24 cellular contexts compared by ENCODE assay signal in the genomic region with DNA sequence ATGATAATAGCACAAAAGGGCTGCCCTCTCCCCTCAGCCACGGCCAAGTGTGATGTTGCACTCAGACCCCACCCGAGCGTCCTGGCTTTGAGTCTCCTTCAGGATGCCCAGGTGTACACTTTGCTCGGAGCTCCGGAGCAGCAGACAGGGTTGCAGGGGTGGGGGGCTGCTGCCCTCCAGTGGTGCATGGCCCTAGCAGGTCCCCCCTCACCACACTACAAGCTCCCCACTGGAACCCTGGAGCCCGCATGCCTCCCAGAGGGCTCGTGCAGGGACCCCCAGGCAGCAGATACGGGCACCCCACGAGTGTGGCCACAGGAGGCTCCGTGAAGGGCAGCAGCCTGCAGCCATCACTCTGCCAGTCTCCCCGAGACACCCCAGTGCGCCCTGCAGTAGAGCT.
DNase-seq lines count a peak whose midpoint lies in the region; ATAC-seq, FAIRE-seq and TF ChIP-seq lines count a peak whose summit lies in the region.
"Had no signal": no experiment of that assay in that cellular context is flagged by ENCODE, and none has a peak within 500 bp of the region (broad histone marks: within the 10 kb centered on the region; RNA-seq: fewer than 3 reads in every experiment).

No MANE protein-coding gene starts in this region.

- no peak overlapping the region for H4K8ac ChIP-seq in H9 (replicated peaks; ENCODE audit: insufficient read length, low read depth, low read length)
- no peak overlapping the region for H4K8ac ChIP-seq in H1 (ENCODE audit: extremely low read depth, insufficient read depth, low read length)

- no peak overlapping the region for H3K4me3 Mint-ChIP-seq in H9
- H3K4me3 Mint-ChIP-seq: activated naive CD8-positive, alpha-beta T cell treated with anti-CD3 and anti-CD28 coated beads, Interleukin-2, amount 10 ng/mL, durations not matched to agents 7 days and 5 days; CD4-positive, alpha-beta T cell; stimulated activated naive CD8-positive, alpha-beta T cell treated with anti-CD3 and anti-CD28 coated beads, Interleukin-15, Interleukin-2, amounts not matched to agents 100 ng/mL and 50 ng/mL, for 24 hours had no signal

- WGBS in heart left ventricle, 4 donors, result 62 to 74% (median 66%) methylated on average over 6 to 12 of the region's 12 CpGs
- WGBS in H9 (ENCODE audit: extremely low coverage, insufficient read length, low lambda C conversion rate), result no CpG with 5 or more reads among the region's 12 CpGs
- 83% methylated on average over 12 of the region's 12 CpGs; no CpG with 5 or more reads in 1 of the 2 experiments for WGBS in H1 (ENCODE audit: extremely low coverage in 1 of 2, insufficient coverage in 1 of 2, insufficient read length in 1 of 2, insufficient replicate concordance in 2 of 2, low coverage in 1 of 2, low lambda C conversion rate in 2 of 2, missing lambda C conversion rate in 1 of 2), 2 experiments

- POLR2A ChIA-PET in H1 (lab: Charles Lee; ENCODE audit: partially characterized antibody), result no interaction called here

- peaks cover 6 to 8% of the 10 kb centered on the region in 2 experiments; a peak in 4 of 5 replicates for H3K9me3 Mint-ChIP-seq in H9
- H3K9me3 Mint-ChIP-seq: activated naive CD8-positive, alpha-beta T cell treated with anti-CD3 and anti-CD28 coated beads, Interleukin-2, amount 10 ng/mL, durations not matched to agents 7 days and 5 days; CD4-positive, alpha-beta T cell; stimulated activated naive CD8-positive, alpha-beta T cell treated with anti-CD3 and anti-CD28 coated beads, Interleukin-15, Interleukin-2, amounts not matched to agents 100 ng/mL and 50 ng/mL, for 24 hours had no signal

- CTCF ChIA-PET in H1 (lab: Charles Lee; ENCODE audit: partially characterized antibody), result interaction anchor here (0.7 to 1.8 kb wide), 13 partner anchors 10 to 372 kb away, joined by 3 to 6 read pairs (median 4); no protein-coding TSS in a partner anchor

- DNase-seq in left ventricle myocardium inferior (no peak), heart left ventricle (no peak), H9 (peak; percentile 39), H1 (ENCODE audit: low read depth in 1 of 2, low spot score in 2 of 2) (peak in 1 of 2 experiments; percentile 49), tibial artery (no peak), SHP77 (lab: John Stamatoyannopoulos, UW) (no peak), vagina (ENCODE audit: extremely low spot score in 2 of 2) (no peak)
- DNase-seq in stimulated activated CD8-positive, alpha-beta memory T cell treated with anti-CD3 and anti-CD28 coated beads, Interleukin-4, amount 100 ng/mL, for 48 hours, result peak; percentile 23
- DNase-seq: activated CD4-positive, alpha-beta T cell treated with anti-CD3 and anti-CD28 coated beads, Interleukin-2, amount 50 U/mL, for 1 hour; activated effector memory CD4-positive, alpha-beta T cell treated with Interleukin-2 at 50 U/mL for 16 hours; activated naive CD8-positive, alpha-beta T cell treated with anti-CD3 and anti-CD28 coated beads, Interleukin-2, amount 10 ng/mL, durations not matched to agents 7 days and 5 days; CD4-positive, alpha-beta T cell; DMS53; GOT3; hypothalamus; IMR-90; NCI-H187; NCI-H226; occipital lobe; retina; spleen; stimulated activated CD4-positive, alpha-beta T cell treated with anti-CD3 and anti-CD28 coated beads, Interleukin-4, amount 100 ng/mL, for 24 hours; thyroid gland had no signal

- no peak overlapping the region for H3K4me2 ChIP-seq in H9 (ENCODE audit: insufficient read depth, insufficient read length, low read length)
- no peak overlapping the region for H3K4me2 ChIP-seq in H1 (ENCODE audit: insufficient read depth in 1 of 2, low read depth in 2 of 2, low read length in 2 of 2)

- H3K14ac ChIP-seq in H9 (ENCODE audit: insufficient read depth, low read length), result no peak overlapping the region
- no peak overlapping the region for H3K14ac ChIP-seq in H1 (ENCODE audit: insufficient read length)

- no peak for TF ChIP-seq EP300 in H1 (IDR thresholded peaks at IDR 0.05; ENCODE audit: borderline replicate concordance in 1 of 2, low read depth in 2 of 2, low read length in 2 of 2)

- no peak overlapping the region for H2AFZ ChIP-seq in H9 (ENCODE audit: low read length)
- H2AFZ ChIP-seq in H1 (ENCODE audit: low read length), result no peak overlapping the region

- ATAC-seq in heart left ventricle, result no peak

- H2BK120ac ChIP-seq in H9 (ENCODE audit: low read depth, low read length, poor library complexity, severe bottlenecking) (no peak overlapping the region), H1 (replicated peaks; ENCODE audit: low read depth, low read length) (no peak overlapping the region)

- no peak overlapping the region for H3K56ac ChIP-seq in H9 (ENCODE audit: insufficient read length, low read depth, low read length)
- no peak overlapping the region for H3K56ac ChIP-seq in H1 (replicated peaks; ENCODE audit: insufficient read length, low read depth, low read length)

- H3T11ph ChIP-seq in H9 (ENCODE audit: low read length), result no peak overlapping the region

- H3K27me3 Mint-ChIP-seq in H9 (ENCODE audit: low read depth), result peaks cover 4% of the 10 kb centered on the region

- no peak overlapping the region for H2AK5ac ChIP-seq in H9 (ENCODE audit: insufficient read length, low read length)
- no peak overlapping the region for H2AK5ac ChIP-seq in H1 (ENCODE audit: low read depth, low read length)

- no peaks in the 10 kb centered on the region for H3K79me2 ChIP-seq in H9 (ENCODE audit: insufficient read depth, low read length)
- no peaks in the 10 kb centered on the region for H3K79me2 ChIP-seq in H1 (ENCODE audit: control insufficient read depth in 1 of 2, insufficient read depth in 2 of 2, low read length in 2 of 2)

- no peak overlapping the region for H2BK20ac ChIP-seq in H9 (ENCODE audit: low read depth, low read length, poor library complexity, severe bottlenecking)
- H2BK20ac ChIP-seq in H1 (ENCODE audit: low read length), result no peak overlapping the region

- no peaks in the 10 kb centered on the region for H3K23me2 ChIP-seq in H9 (ENCODE audit: insufficient read length, low read depth, low read length, poor library complexity, severe bottlenecking)
- H3K23me2 ChIP-seq in H1 (ENCODE audit: low read depth, low read length), result no peaks in the 10 kb centered on the region

- H3K9ac ChIP-seq in H9 (ENCODE audit: extremely low read depth, insufficient read length, low read length) (no peak overlapping the region), H1 (replicated peaks in 1 of 4; ENCODE audit: extremely low read depth in 1 of 4, low read depth in 3 of 4, low read length in 3 of 4) (no peak overlapping the region)

- H3K9me3 ChIP-seq in left ventricle myocardium inferior (replicated peaks) (peaks cover 5% of the 10 kb centered on the region), heart left ventricle (peaks cover 0 to 9% (median 0%) of the 10 kb centered on the region in 12 donors), H9 (ENCODE audit: control insufficient read depth, low read depth, low read length) (no peaks in the 10 kb centered on the region), H1 (ENCODE audit: insufficient read depth in 2 of 2, low read depth in 1 of 2, low read length in 1 of 2) (peaks cover 0 to 3% of the 10 kb centered on the region in 2 experiments; a peak in 1 of 4 replicates), tibial artery (no peaks in the 10 kb centered on the region), vagina (no peaks in the 10 kb centered on the region)
- H3K9me3 ChIP-seq: thyroid gland had no signal

- H2BK12ac ChIP-seq in H9 (ENCODE audit: insufficient read length, low read depth, low read length) (no peak overlapping the region), H1 (ENCODE audit: low read depth, low read length) (no peak overlapping the region)

- H3K27me3 ChIP-seq in left ventricle myocardium inferior (ENCODE audit: low read depth) (peaks cover 40% of the 10 kb centered on the region), heart left ventricle (peaks cover 0 to 10% (median 0%) of the 10 kb centered on the region in 9 donors), H9 (ENCODE audit: insufficient read depth, low read length) (no peaks in the 10 kb centered on the region), H1 (replicated peaks in 1 of 4; ENCODE audit: control insufficient read depth in 3 of 4, extremely low read depth in 1 of 4, insufficient read depth in 3 of 4, low read length in 3 of 4) (no peaks in the 10 kb centered on the region), tibial artery (peaks cover 0 to 60% of the 10 kb centered on the region in 2 donors), vagina (no peaks in the 10 kb centered on the region)
- H3K27me3 ChIP-seq: thyroid gland had no signal

- TF ChIP-seq RAD21 in H1 (IDR thresholded peaks at IDR 0.05 in 1 of 2, conservative IDR thresholded peaks at IDR 0.05 in 1 of 2; ENCODE audit: low read depth in 2 of 2, low read length in 2 of 2), result peak; percentile 72 to 77

- TF ChIP-seq POLR2A in heart left ventricle (IDR thresholded peaks at IDR 0.05) (no peak), H1 (IDR thresholded peaks at IDR 0.05; ENCODE audit: control extremely low read depth in 1 of 2, low read depth in 2 of 2, low read length in 2 of 2) (no peak), vagina (IDR thresholded peaks at IDR 0.05) (no peak)

- TF ChIP-seq CTCF in left ventricle myocardium inferior (IDR thresholded peaks at IDR 0.05; ENCODE audit: borderline replicate concordance) (peak; percentile 10), heart left ventricle (IDR thresholded peaks at IDR 0.05) (peak in 4 of 12 donors; percentile 6 to 22 (median 13)), H9 (conservative IDR thresholded peaks at IDR 0.05) (peak; percentile 52), H1 (IDR thresholded peaks at IDR 0.05; ENCODE audit: control extremely low read depth in 1 of 3, insufficient read depth in 1 of 3, low read depth in 1 of 3, low read length in 3 of 3) (peak; percentile 39 to 46 (median 40)), tibial artery (IDR thresholded peaks at IDR 0.05) (no peak), vagina (IDR thresholded peaks at IDR 0.05) (no peak)

- H3K23ac ChIP-seq in H9 (ENCODE audit: insufficient read length, low read depth, low read length) (no peak overlapping the region), H1 (ENCODE audit: insufficient read length) (no peak overlapping the region)

- H3K4me1 Mint-ChIP-seq in H9, result peaks cover 0 to 3% of the 10 kb centered on the region in 2 experiments; a peak in 2 of 4 replicates
- H3K4me1 Mint-ChIP-seq: activated naive CD8-positive, alpha-beta T cell treated with anti-CD3 and anti-CD28 coated beads, Interleukin-2, amount 10 ng/mL, durations not matched to agents 7 days and 5 days had no signal

- H3K4me3 ChIP-seq in left ventricle myocardium inferior (no peak overlapping the region), heart left ventricle (no peak overlapping the region), H1 (ENCODE audit: extremely low read depth in 1 of 4, insufficient read depth in 2 of 4, low read depth in 3 of 4, low read length in 4 of 4) (no peak overlapping the region), tibial artery (no peak overlapping the region), vagina (no peak overlapping the region)
- H3K4me3 ChIP-seq: spleen, thyroid gland had no signal

- FAIRE-seq in H1 (lab: Jason Lieb, UNC), result no peak

- H3K79me1 ChIP-seq in H9 (ENCODE audit: insufficient read depth, low read depth, low read length, poor library complexity, severe bottlenecking), result no peaks in the 10 kb centered on the region
- no peaks in the 10 kb centered on the region for H3K79me1 ChIP-seq in H1 (ENCODE audit: low read depth, low read length)

- H3K4ac ChIP-seq in H9 (ENCODE audit: low read depth, low read length) (no peak overlapping the region), H1 (replicated peaks; ENCODE audit: insufficient read length, low read depth, low read length) (no peak overlapping the region)

- H4K20me1 ChIP-seq in H9 (ENCODE audit: control insufficient read depth, insufficient read depth, insufficient read length) (no peaks in the 10 kb centered on the region), H1 (replicated peaks in 1 of 2; ENCODE audit: control insufficient read depth in 1 of 2, insufficient read depth in 2 of 2, low read length in 2 of 2) (no peaks in the 10 kb centered on the region)

- H3K27ac ChIP-seq in left ventricle myocardium inferior (replicated peaks) (no peak overlapping the region), heart left ventricle (no peak overlapping the region), H9 (ENCODE audit: insufficient read length, low read depth, low read length) (no peak overlapping the region), H1 (ENCODE audit: low read depth, low read length) (no peak overlapping the region), tibial artery (no peak overlapping the region), vagina (no peak overlapping the region)
- H3K27ac ChIP-seq: spleen, thyroid gland had no signal

- H3K36me3 ChIP-seq in left ventricle myocardium inferior (no peaks in the 10 kb centered on the region), heart left ventricle (no peaks in the 10 kb centered on the region), H1 (ENCODE audit: control insufficient read depth in 2 of 4, insufficient read depth in 4 of 4, low read length in 3 of 4) (no peaks in the 10 kb centered on the region), tibial artery (no peaks in the 10 kb centered on the region), vagina (no peaks in the 10 kb centered on the region)
- H3K36me3 ChIP-seq: spleen, thyroid gland had no signal

- H3K18ac ChIP-seq in H9 (ENCODE audit: insufficient read length, low read depth, low read length) (no peak overlapping the region), H1 (ENCODE audit: extremely low read depth, low read length) (no peak overlapping the region)

- H4K91ac ChIP-seq in H9 (ENCODE audit: insufficient read length, low read depth, low read length) (no peak overlapping the region), H1 (replicated peaks; ENCODE audit: insufficient read length, low read length) (no peak overlapping the region)

- peaks cover 0 to 7% (median 2%) of the 10 kb centered on the region in 3 experiments; a peak in 2 of 7 replicates for H3K36me3 Mint-ChIP-seq in H9 (ENCODE audit: insufficient read depth in 1 of 3, low read depth in 3 of 3)
- H3K36me3 Mint-ChIP-seq: activated naive CD8-positive, alpha-beta T cell treated with anti-CD3 and anti-CD28 coated beads, Interleukin-2, amount 10 ng/mL, durations not matched to agents 7 days and 5 days had no signal

- H3K27ac Mint-ChIP-seq in H9, result no peak overlapping the region
- H3K27ac Mint-ChIP-seq: activated naive CD8-positive, alpha-beta T cell treated with anti-CD3 and anti-CD28 coated beads, Interleukin-2, amount 10 ng/mL, durations not matched to agents 7 days and 5 days; CD4-positive, alpha-beta T cell; stimulated activated naive CD8-positive, alpha-beta T cell treated with anti-CD3 and anti-CD28 coated beads, Interleukin-15, Interleukin-2, amounts not matched to agents 100 ng/mL and 50 ng/mL, for 24 hours had no signal

- intact Hi-C loops in left ventricle myocardium inferior (cut with micrococcal nuclease) (no loop called here), heart left ventricle (cut with DNase I) (no loop called here), tibial artery (cut with DNase I; ENCODE audit: low total_unique reads) (no loop called here), vagina (cut with DNase I) (no loop called here)

- H4K5ac ChIP-seq in H9 (ENCODE audit: insufficient read length, low read depth, low read length), result no peak overlapping the region
- H4K5ac ChIP-seq in H1 (ENCODE audit: insufficient read length, low read depth, low read length), result no peak overlapping the region

- H2BK5ac ChIP-seq in H9 (ENCODE audit: insufficient read length, low read length) (no peak overlapping the region), H1 (ENCODE audit: low read depth, low read length) (no peak overlapping the region)

- H2BK15ac ChIP-seq in H9 (ENCODE audit: low read depth, low read length) (no peak overlapping the region), H1 (ENCODE audit: low read length) (no peak overlapping the region)

- peaks cover 12% of the 10 kb centered on the region for H3K4me1 ChIP-seq in left ventricle myocardium inferior
- peaks cover 0 to 14% (median 0%) of the 10 kb centered on the region in 12 donors for H3K4me1 ChIP-seq in heart left ventricle
- H3K4me1 ChIP-seq in H9 (ENCODE audit: insufficient read depth, low read length), result no peaks in the 10 kb centered on the region
- no peaks in the 10 kb centered on the region; a peak in 1 of 7 replicates for H3K4me1 ChIP-seq in H1 (replicated peaks in 1 of 4; ENCODE audit: control insufficient read depth in 3 of 4, insufficient read depth in 4 of 4, low read length in 3 of 4)
- H3K4me1 ChIP-seq in tibial artery, result peaks cover 0 to 5% (median 0%) of the 10 kb centered on the region in 4 donors
- H3K4me1 ChIP-seq in vagina, result no peaks in the 10 kb centered on the region
- H3K4me1 ChIP-seq: spleen, thyroid gland had no signal

Comparison
In these comparisons a context has a peak if more than half of its experiments do, and no peak if none do; other contexts are left out.
1. DNase-seq: peak in H9 (single experiment) and stimulated activated CD8-positive, alpha-beta memory T cell treated with anti-CD3 and anti-CD28 coated beads, Interleukin-4, amount 100 ng/mL, for 48 hours (single experiment); none in left ventricle myocardium inferior (single experiment), heart left ventricle (0 of 5), tibial artery (0 of 2), SHP77 (0 of 2) and vagina (0 of 2).
2. CTCF ChIP-seq: peak in left ventricle myocardium inferior (single experiment), H9 (single experiment) and H1 (3 of 3); none in tibial artery (0 of 2) and vagina (0 of 3).